ENCODE assay signal across 8 cellular contexts in genomic region chr1:9128161-9128519, GRCh38. TPM values are rescaled to one million over a fixed set of nuclear protein-coding genes. Genes with fewer than 3 reads are reported as not detected.
DNase-seq lines count a peak whose midpoint lies in the region; ATAC-seq, FAIRE-seq and TF ChIP-seq lines count a peak whose summit lies in the region.

No MANE protein-coding gene starts in this region.

- no peak for TF ChIP-seq POLR2A in endothelial cell of umbilical vein (IDR thresholded peaks at IDR 0.05; ENCODE audit: low read depth, low read length)

- CTCF ChIA-PET in endothelial cell of umbilical vein (lab: Charles Lee) = interaction anchor here (1.0 to 7.5 kb wide), 6 partner anchors 11 to 210 kb away, joined by 3 to 48 read pairs (median 4); no protein-coding TSS in a partner anchor

- ATAC-seq in GM18870 (IDR thresholded peaks at IDR 0.05; ENCODE audit: unreplicated experiment) = no peak
- ATAC-seq in HG03196 (IDR thresholded peaks at IDR 0.05; ENCODE audit: unreplicated experiment) = no peak

- no peak for FAIRE-seq in endothelial cell of umbilical vein (lab: Jason Lieb, UNC)

- BruUV-seq in endothelial cell of umbilical vein (replicated peaks; lab: Mats Ljungman, UMichigan) = no TSS peak

- H3K27me3 ChIP-seq in endothelial cell of umbilical vein (ENCODE audit: control insufficient read depth in 2 of 2, insufficient read depth in 2 of 2, low read length in 2 of 2) = no peaks in the 10 kb centered on the region

- H3K9me3 ChIP-seq in endothelial cell of umbilical vein (replicated peaks; ENCODE audit: control insufficient read depth, insufficient read depth, low read length) = no peaks in the 10 kb centered on the region

- peak overlapping the region; percentile 86 for H3K4me3 Mint-ChIP-seq in nephron progenitor cell

- intact Hi-C loops in endothelial cell of umbilical vein (cut with micrococcal nuclease) = loop anchor here (5.0 kb wide), 3 partner anchors 54 to 104 kb away; partner anchors contain the start of gene H6PD

- peaks cover 7% of the 10 kb centered on the region for H3K9me3 Mint-ChIP-seq in nephron progenitor cell

- no peak overlapping the region for H3K27ac Mint-ChIP-seq in nephron progenitor cell

- H3K36me3 ChIP-seq in endothelial cell of umbilical vein (ENCODE audit: control insufficient read depth in 2 of 2, extremely low read depth in 1 of 2, insufficient read depth in 2 of 2, low read length in 2 of 2) = no peaks in the 10 kb centered on the region

- H3K27ac ChIP-seq in endothelial cell of umbilical vein (ENCODE audit: insufficient read depth, low read depth, low read length) = no peak overlapping the region

- POLR2A ChIA-PET in endothelial cell of umbilical vein (lab: Charles Lee) = no interaction called here

- H3K36me3 Mint-ChIP-seq in nephron progenitor cell (ENCODE audit: low read depth) = no peaks in the 10 kb centered on the region

- no peaks in the 10 kb centered on the region for H3K79me2 ChIP-seq in endothelial cell of umbilical vein (ENCODE audit: control insufficient read depth, insufficient read depth, low read length)

- H4K20me1 ChIP-seq in endothelial cell of umbilical vein (replicated peaks; ENCODE audit: control insufficient read depth, extremely low read depth, insufficient read depth, low read length) = no peaks in the 10 kb centered on the region

- H3K9ac ChIP-seq in endothelial cell of umbilical vein (replicated peaks; ENCODE audit: extremely low read depth, insufficient read depth, low read length) = peak overlapping the region; percentile 55

- peaks cover 42% of the 10 kb centered on the region for H3K27me3 Mint-ChIP-seq in nephron progenitor cell (ENCODE audit: low read depth, poor library complexity)

- no peak for TF ChIP-seq CTCF in LNCaP clone FGC (IDR thresholded peaks at IDR 0.05; ENCODE audit: control insufficient read depth, extremely low read depth, insufficient read depth)
- no peak for TF ChIP-seq CTCF in endothelial cell of umbilical vein (IDR thresholded peaks at IDR 0.05; ENCODE audit: extremely low read depth in 1 of 2, insufficient read depth in 1 of 2, low read depth in 1 of 2, low read length in 2 of 2)
- TF ChIP-seq CTCF in nephron progenitor cell (IDR thresholded peaks at IDR 0.05) = no peak

- H3K4me1 ChIP-seq in endothelial cell of umbilical vein (ENCODE audit: control insufficient read depth, extremely low read depth, insufficient read depth, low read length) = peaks cover 8% of the 10 kb centered on the region

- H3K4me1 Mint-ChIP-seq in nephron progenitor cell = peaks cover 11% of the 10 kb centered on the region

- no peaks in the 10 kb centered on the region for H3K9me1 ChIP-seq in endothelial cell of umbilical vein (replicated peaks; ENCODE audit: control insufficient read depth, extremely low read depth, insufficient read depth, low read length)

- peak overlapping the region; percentile 74 for H2AFZ ChIP-seq in endothelial cell of umbilical vein (ENCODE audit: low read depth, low read length)

- peak overlapping the region; percentile 70 for H3K4me2 ChIP-seq in endothelial cell of umbilical vein (ENCODE audit: insufficient read depth, low read length)

- H3K4me3 ChIP-seq in LNCaP clone FGC (ENCODE audit: low read depth, low read length) (peak overlapping the region; percentile 82), endothelial cell of umbilical vein (replicated peaks in 1 of 3; ENCODE audit: insufficient read depth in 1 of 3, low read depth in 1 of 3, low read length in 3 of 3) (peak overlapping the region; percentile 20 to 49 (median 34))

- dilution Hi-C loops in endothelial cell of umbilical vein (cut with MboI; ENCODE audit: extremely low pct_ligation_motif_present, low sequenced_read_pairs) = no loop called here

- DNase-seq in ELF-1 (ENCODE audit: low read depth, low spot score) = peak; percentile 43
- no peak for DNase-seq in LNCaP clone FGC (ENCODE audit: low read depth)
- DNase-seq in endothelial cell of umbilical vein (ENCODE audit: low read depth, low spot score) = no peak
- DNase-seq in nephron progenitor cell = peak; percentile 20
- DNase-seq in DMS79 treated with DMSO at 0.1 percent for 48 hours (lab: John Stamatoyannopoulos, UW) = no peak
- no peak for DNase-seq in OCI-M1 (lab: John Stamatoyannopoulos, UW)

TF ChIP-seq in endothelial cell of umbilical vein, 7 proteins besides CTCF, POLR2A, EP300 and RAD21:
- TF ChIP-seq POLR2AphosphoS5 (IDR thresholded peaks at IDR 0.05; ENCODE audit: insufficient read depth, low read depth, low read length) = no peak
- TF ChIP-seq MAX (IDR thresholded peaks at IDR 0.05; ENCODE audit: insufficient read depth, insufficient read length) = no peak
- TF ChIP-seq GATA2 (IDR thresholded peaks at IDR 0.05; ENCODE audit: insufficient read depth, insufficient read length, low read depth, low read length) = no peak
- TF ChIP-seq FOS (IDR thresholded peaks at IDR 0.05; ENCODE audit: borderline replicate concordance, insufficient read depth, low read length) = no peak
- no peak for TF ChIP-seq MYC (IDR thresholded peaks at IDR 0.05; ENCODE audit: low read depth, low read length)

RNA-seq across cellular contexts. Expression of gene GPR157, which starts 0.8 kb away (rescaled TPM):
- 5.2 and 6.5 TPM in 2 replicates for total RNA-seq in endothelial cell of umbilical vein
- polyA plus RNA-seq in endothelial cell of umbilical vein = 1.0 and 1.2 TPM in 2 replicates
- polyA plus RNA-seq in endothelial cell of umbilical vein (2011; cell fraction: cytosol; rRNA removed) = 0.96 and 1.0 TPM in 2 replicates
- 1.3 and 1.8 TPM in 2 replicates for polyA plus RNA-seq in endothelial cell of umbilical vein (2011; cell fraction: nucleus; rRNA removed)
- 2.9 and 6.9 TPM in 2 replicates for polyA plus RNA-seq in endothelial cell of umbilical vein (2012)
- 1.4 and 1.9 TPM in 2 replicates for polyA minus RNA-seq in endothelial cell of umbilical vein
- 7.7 TPM for polyA minus RNA-seq in endothelial cell of umbilical vein (2011; cell fraction: cytosol; rRNA and poly(A)+ RNA removed)
- 1.4 and 1.5 TPM in 2 replicates for polyA minus RNA-seq in endothelial cell of umbilical vein (2011; cell fraction: nucleus; rRNA and poly(A)+ RNA removed)

RNA-seq across cellular contexts. Expression of gene SLC2A5, which starts 58.7 kb away (rescaled TPM):
- total RNA-seq in endothelial cell of umbilical vein = not detected in 2 replicates
- not detected in 2 replicates for polyA plus RNA-seq in endothelial cell of umbilical vein
- not detected in 2 replicates for polyA plus RNA-seq in endothelial cell of umbilical vein (2011; cell fraction: cytosol; rRNA removed)
- not detected in 2 replicates for polyA plus RNA-seq in endothelial cell of umbilical vein (2011; cell fraction: nucleus; rRNA removed)
- polyA plus RNA-seq in endothelial cell of umbilical vein (2012) = not detected in 2 replicates
- polyA minus RNA-seq in endothelial cell of umbilical vein = not detected in 2 replicates
- polyA minus RNA-seq in endothelial cell of umbilical vein (2011; cell fraction: cytosol; rRNA and poly(A)+ RNA removed) = not detected
- not detected in 2 replicates for polyA minus RNA-seq in endothelial cell of umbilical vein (2011; cell fraction: nucleus; rRNA and poly(A)+ RNA removed)

Comparison
In these comparisons a context has a peak if more than half of its experiments do, and no peak if none do; other contexts are left out.
1. DNase-seq: peak in ELF-1 (single experiment) and nephron progenitor cell (single experiment); none in LNCaP clone FGC (single experiment), endothelial cell of umbilical vein (single experiment), DMS79 treated with DMSO at 0.1 percent for 48 hours (single experiment) and OCI-M1 (single experiment).